ENCODE assay signal across 13 cellular contexts in the genomic region with DNA sequence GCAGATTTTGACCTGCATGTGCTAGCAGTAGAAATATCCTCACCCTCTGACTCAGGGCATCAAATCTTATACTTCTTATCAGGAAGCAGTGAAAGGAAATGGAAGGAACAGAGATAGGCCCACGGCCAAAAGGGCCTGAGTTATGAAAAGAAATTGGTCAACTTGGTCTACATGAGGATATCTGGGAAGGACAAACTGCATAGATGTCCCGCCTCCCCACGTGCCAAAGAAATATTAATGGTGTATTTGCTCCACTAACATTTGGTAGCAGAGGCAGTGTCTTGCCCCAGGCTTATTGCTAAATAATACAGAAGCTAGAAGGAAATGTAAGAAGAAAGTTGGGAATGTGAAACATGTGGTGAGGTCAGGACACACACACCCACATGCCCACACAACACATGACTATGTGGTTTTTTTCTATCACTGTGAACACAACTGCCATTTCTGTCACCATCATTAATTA.
DNase-seq lines count a peak whose midpoint lies in the region; ATAC-seq and TF ChIP-seq lines count a peak whose summit lies in the region.
"Had no signal": no experiment of that assay in that cellular context is flagged by ENCODE, and none has a peak within 500 bp of the region (broad histone marks: within the 10 kb centered on the region; RNA-seq: fewer than 3 reads in every experiment).

No MANE protein-coding gene starts in this region.

- peak overlapping the region; percentile 35 for H3K27ac ChIP-seq in VCaP
- H3K27ac ChIP-seq: body of pancreas had no signal

- peak; percentile 65 for ATAC-seq in omental fat pad (ENCODE audit: low FRiP score)
- no peak for ATAC-seq in GM21528 (IDR thresholded peaks at IDR 0.05; ENCODE audit: low FRiP score, unreplicated experiment)
- ATAC-seq in HG02970 (IDR thresholded peaks at IDR 0.05; ENCODE audit: low FRiP score, unreplicated experiment), result no peak
- ATAC-seq: body of pancreas had no signal

- DNase-seq in ELR (ENCODE audit: low read depth) (peak; percentile 54), foreskin melanocyte (peak; percentile 81), omental fat pad (ENCODE audit: low spot score) (no peak), DMS79 treated with DMSO at 0.1 percent for 48 hours (lab: John Stamatoyannopoulos, UW) (no peak), hypothalamus (lab: John Stamatoyannopoulos, UW) (no peak)
- DNase-seq: gastrocnemius medialis, NCI-H1105 treated with DMSO at 0.1 percent for 48 hours, spleen, T-helper 9 cell had no signal

- TF ChIP-seq CTCF in VCaP (conservative IDR thresholded peaks at IDR 0.05) (no peak), omental fat pad (IDR thresholded peaks at IDR 0.05) (no peak)

Comparison
In these comparisons a context has a peak if more than half of its experiments do, and no peak if none do; other contexts are left out.
1. DNase-seq: peak in ELR (single experiment) and foreskin melanocyte (single experiment); none in omental fat pad (single experiment), DMS79 treated with DMSO at 0.1 percent for 48 hours (single experiment) and hypothalamus (0 of 51).